1 cellular context compared by ENCODE assay signal in genomic region chr1:2311184-2312032, GRCh38.
TF ChIP-seq lines count a peak whose summit lies in the region.

No MANE protein-coding gene starts in this region.

TF ChIP-seq in HepG2, 621 proteins besides CTCF, POLR2A, EP300 and RAD21 (continued from another document):
- TF ChIP-seq ZNF574 (CRISPR knock-in tag; IDR thresholded peaks at IDR 0.05): peak; percentile 49; the same call in 1 of the 2 replicates
- TF ChIP-seq BCL6 (CRISPR knock-in tag; IDR thresholded peaks at IDR 0.05): 0 out of 2 replicates have a peak, but pooled peaks have one; percentile 28
- TF ChIP-seq, protein P1, sequence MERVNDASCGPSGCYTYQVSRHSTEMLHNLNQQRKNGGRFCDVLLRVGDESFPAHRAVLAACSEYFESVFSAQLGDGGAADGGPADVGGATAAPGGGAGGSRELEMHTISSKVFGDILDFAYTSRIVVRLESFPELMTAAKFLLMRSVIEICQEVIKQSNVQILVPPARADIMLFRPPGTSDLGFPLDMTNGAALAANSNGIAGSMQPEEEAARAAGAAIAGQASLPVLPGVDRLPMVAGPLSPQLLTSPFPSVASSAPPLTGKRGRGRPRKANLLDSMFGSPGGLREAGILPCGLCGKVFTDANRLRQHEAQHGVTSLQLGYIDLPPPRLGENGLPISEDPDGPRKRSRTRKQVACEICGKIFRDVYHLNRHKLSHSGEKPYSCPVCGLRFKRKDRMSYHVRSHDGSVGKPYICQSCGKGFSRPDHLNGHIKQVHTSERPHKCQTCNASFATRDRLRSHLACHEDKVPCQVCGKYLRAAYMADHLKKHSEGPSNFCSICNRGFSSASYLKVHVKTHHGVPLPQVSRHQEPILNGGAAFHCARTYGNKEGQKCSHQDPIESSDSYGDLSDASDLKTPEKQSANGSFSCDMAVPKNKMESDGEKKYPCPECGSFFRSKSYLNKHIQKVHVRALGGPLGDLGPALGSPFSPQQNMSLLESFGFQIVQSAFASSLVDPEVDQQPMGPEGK (CRISPR knock-in tag; IDR thresholded peaks at IDR 0.05): peak; percentile 86
- TF ChIP-seq, protein P2, sequence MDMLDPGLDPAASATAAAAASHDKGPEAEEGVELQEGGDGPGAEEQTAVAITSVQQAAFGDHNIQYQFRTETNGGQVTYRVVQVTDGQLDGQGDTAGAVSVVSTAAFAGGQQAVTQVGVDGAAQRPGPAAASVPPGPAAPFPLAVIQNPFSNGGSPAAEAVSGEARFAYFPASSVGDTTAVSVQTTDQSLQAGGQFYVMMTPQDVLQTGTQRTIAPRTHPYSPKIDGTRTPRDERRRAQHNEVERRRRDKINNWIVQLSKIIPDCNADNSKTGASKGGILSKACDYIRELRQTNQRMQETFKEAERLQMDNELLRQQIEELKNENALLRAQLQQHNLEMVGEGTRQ (IDR thresholded peaks at IDR 0.05; ENCODE audit: low read depth, low read length): no peak
- TF ChIP-seq, protein P2 (CRISPR knock-in tag; IDR thresholded peaks at IDR 0.05; ENCODE audit: borderline replicate concordance): peak; percentile 26; the same call in 1 of the 2 replicates
- peak; percentile 52 for TF ChIP-seq SALL1 (CRISPR knock-in tag; IDR thresholded peaks at IDR 0.05)
- TF ChIP-seq HNRNPH1 (optimal IDR thresholded peaks at IDR 0.05; ENCODE audit: low read depth, low read length): no peak
- peak; percentile 89 for TF ChIP-seq AGO1 (IDR thresholded peaks at IDR 0.05; ENCODE audit: low read depth, low read length, poor library complexity, severe bottlenecking)
- TF ChIP-seq, protein P3, sequence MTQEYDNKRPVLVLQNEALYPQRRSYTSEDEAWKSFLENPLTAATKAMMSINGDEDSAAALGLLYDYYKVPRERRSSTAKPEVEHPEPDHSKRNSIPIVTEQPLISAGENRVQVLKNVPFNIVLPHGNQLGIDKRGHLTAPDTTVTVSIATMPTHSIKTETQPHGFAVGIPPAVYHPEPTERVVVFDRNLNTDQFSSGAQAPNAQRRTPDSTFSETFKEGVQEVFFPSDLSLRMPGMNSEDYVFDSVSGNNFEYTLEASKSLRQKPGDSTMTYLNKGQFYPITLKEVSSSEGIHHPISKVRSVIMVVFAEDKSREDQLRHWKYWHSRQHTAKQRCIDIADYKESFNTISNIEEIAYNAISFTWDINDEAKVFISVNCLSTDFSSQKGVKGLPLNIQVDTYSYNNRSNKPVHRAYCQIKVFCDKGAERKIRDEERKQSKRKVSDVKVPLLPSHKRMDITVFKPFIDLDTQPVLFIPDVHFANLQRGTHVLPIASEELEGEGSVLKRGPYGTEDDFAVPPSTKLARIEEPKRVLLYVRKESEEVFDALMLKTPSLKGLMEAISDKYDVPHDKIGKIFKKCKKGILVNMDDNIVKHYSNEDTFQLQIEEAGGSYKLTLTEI (CRISPR knock-in tag; conservative IDR thresholded peaks at IDR 0.05): no peak
- 0 out of 2 replicates have a peak, but pooled peaks have one; percentile 16 for TF ChIP-seq RARA (CRISPR knock-in tag; IDR thresholded peaks at IDR 0.05)
- TF ChIP-seq ZNF788 (CRISPR knock-in tag; IDR thresholded peaks at IDR 0.05; ENCODE audit: borderline replicate concordance): peak; percentile 48; the same call in 1 of the 2 replicates
- TF ChIP-seq GATAD2A (CRISPR knock-in tag; IDR thresholded peaks at IDR 0.05): peak; percentile 41; the same call in 1 of the 2 replicates
- TF ChIP-seq LCORL (IDR thresholded peaks at IDR 0.05): no peak
- TF ChIP-seq LCORL (CRISPR knock-in tag; IDR thresholded peaks at IDR 0.05): peak; percentile 79
- peak; percentile 68; the same call in 1 of the 2 replicates for TF ChIP-seq SAP130 (CRISPR knock-in tag; IDR thresholded peaks at IDR 0.05; ENCODE audit: low read depth)
- TF ChIP-seq PREB (CRISPR knock-in tag; IDR thresholded peaks at IDR 0.05): no peak
- TF ChIP-seq, protein P4, sequence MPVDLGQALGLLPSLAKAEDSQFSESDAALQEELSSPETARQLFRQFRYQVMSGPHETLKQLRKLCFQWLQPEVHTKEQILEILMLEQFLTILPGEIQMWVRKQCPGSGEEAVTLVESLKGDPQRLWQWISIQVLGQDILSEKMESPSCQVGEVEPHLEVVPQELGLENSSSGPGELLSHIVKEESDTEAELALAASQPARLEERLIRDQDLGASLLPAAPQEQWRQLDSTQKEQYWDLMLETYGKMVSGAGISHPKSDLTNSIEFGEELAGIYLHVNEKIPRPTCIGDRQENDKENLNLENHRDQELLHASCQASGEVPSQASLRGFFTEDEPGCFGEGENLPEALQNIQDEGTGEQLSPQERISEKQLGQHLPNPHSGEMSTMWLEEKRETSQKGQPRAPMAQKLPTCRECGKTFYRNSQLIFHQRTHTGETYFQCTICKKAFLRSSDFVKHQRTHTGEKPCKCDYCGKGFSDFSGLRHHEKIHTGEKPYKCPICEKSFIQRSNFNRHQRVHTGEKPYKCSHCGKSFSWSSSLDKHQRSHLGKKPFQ (CRISPR knock-in tag; IDR thresholded peaks at IDR 0.05; ENCODE audit: insufficient replicate concordance): no peak
- TF ChIP-seq MNT (IDR thresholded peaks at IDR 0.05): peak; percentile 38; the same call in 1 of the 2 replicates
- TF ChIP-seq ZNF232 (CRISPR knock-in tag; IDR thresholded peaks at IDR 0.05; ENCODE audit: borderline replicate concordance): peak; percentile 22; the same call in 1 of the 2 replicates
- TF ChIP-seq, protein P5, sequence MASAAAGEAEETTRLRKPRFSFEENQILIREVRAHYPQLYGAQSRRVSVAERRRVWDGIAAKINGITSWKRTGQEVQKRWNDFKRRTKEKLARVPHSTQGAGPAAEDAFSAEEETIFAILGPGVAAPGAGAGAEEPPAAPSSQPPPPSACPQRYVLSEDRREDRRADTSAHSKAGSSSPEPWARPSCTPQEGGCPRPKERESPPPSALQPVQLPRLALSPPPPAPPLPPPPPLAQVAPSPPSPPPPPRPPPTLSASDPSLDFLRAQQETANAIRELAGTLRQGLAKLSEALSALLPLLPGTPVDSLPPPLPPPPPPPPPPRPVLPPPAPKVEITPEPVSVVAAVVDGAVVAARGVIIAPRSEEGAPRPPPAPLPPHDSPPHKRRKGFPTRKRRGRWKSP (CRISPR knock-in tag; IDR thresholded peaks at IDR 0.05): peak; percentile 37; the same call in 1 of the 2 replicates
- TF ChIP-seq ZC3H13 (CRISPR knock-in tag; IDR thresholded peaks at IDR 0.05): peak; percentile 68; the same call in 1 of the 2 replicates
- TF ChIP-seq KDM2A (CRISPR knock-in tag; IDR thresholded peaks at IDR 0.05; ENCODE audit: borderline replicate concordance, low read depth): peak; percentile 58; the same call in 1 of the 2 replicates
- peak; percentile 42; the same call in 1 of the 2 replicates for TF ChIP-seq ZFY (CRISPR knock-in tag; IDR thresholded peaks at IDR 0.05)
- no peak for TF ChIP-seq ZKSCAN5 (CRISPR knock-in tag; IDR thresholded peaks at IDR 0.05)
- TF ChIP-seq ZNF280B (CRISPR knock-in tag; IDR thresholded peaks at IDR 0.05; ENCODE audit: borderline replicate concordance): peak; percentile 63
- TF ChIP-seq FOXO1 (CRISPR knock-in tag; IDR thresholded peaks at IDR 0.05): peak; percentile 3; the same call in 1 of the 2 replicates
- peak; percentile 17 for TF ChIP-seq PTBP1 (IDR thresholded peaks at IDR 0.05; ENCODE audit: low read depth, low read length, poor library complexity, severe bottlenecking)
- 0 out of 3 replicates have a peak, but pooled peaks have one; percentile 19 for TF ChIP-seq MXI1 (IDR thresholded peaks at IDR 0.05; ENCODE audit: borderline replicate concordance, low read depth, low read length)
- TF ChIP-seq ZNF326 (CRISPR knock-in tag; IDR thresholded peaks at IDR 0.05; ENCODE audit: borderline replicate concordance): peak; percentile 81
- TF ChIP-seq MYNN (CRISPR knock-in tag; IDR thresholded peaks at IDR 0.05; ENCODE audit: low read depth): no peak
